Comparison of ENCODE assay signal across 15 cellular contexts in genomic region chr16:89475144-89475543, GRCh38. TPM values are rescaled to one million over a fixed set of nuclear protein-coding genes. Genes with fewer than 3 reads are reported as not detected.
A peak's percentile ranks its signal among the peaks of the same experiment; 100 is the strongest.
DNase-seq lines count a peak whose midpoint lies in the region; ATAC-seq and TF ChIP-seq lines count a peak whose summit lies in the region.
"Had no signal": no experiment of that assay in that cellular context is flagged by ENCODE, and none has a peak within 500 bp of the region (broad histone marks: within the 10 kb centered on the region; RNA-seq: fewer than 3 reads in every experiment).

No MANE protein-coding gene starts in this region.

- WGBS in heart right ventricle, 2 donors: 78 to 82% methylated on average over 5 of the region's 5 CpGs

- peak overlapping the region; percentile 71 for H3K27ac Mint-ChIP-seq in CD4-positive, alpha-beta T cell
- H3K27ac Mint-ChIP-seq in brain: peak overlapping the region in 3 of 5 experiments; percentile 24 to 88 (median 49)
- H3K27ac Mint-ChIP-seq in naive thymus-derived CD4-positive, alpha-beta T cell: peak overlapping the region in 5 of 9 donors; percentile 32 to 88 (median 81)

- H3K36me3 ChIP-seq in HCT116 (ENCODE audit: control insufficient read depth in 1 of 2, insufficient read depth in 2 of 2, low read length in 2 of 2): no peaks in the 10 kb centered on the region
- H3K36me3 ChIP-seq in naive thymus-derived CD4-positive, alpha-beta T cell (ENCODE audit: control insufficient read depth in 2 of 3, insufficient read depth in 3 of 3, low read length in 3 of 3): no peaks in the 10 kb centered on the region
- no peaks in the 10 kb centered on the region for H3K36me3 ChIP-seq in heart right ventricle

- H3K4me2 ChIP-seq in HCT116 (ENCODE audit: low read length): peak overlapping the region; percentile 11; the same call in 1 of the 2 replicates

- CTCF ChIA-PET in CD4-positive, alpha-beta T cell (lab: Charles Lee): interaction anchor here (1.0 to 1.9 kb wide), 2 partner anchors 9 to 14 kb away, joined by 3 to 9 read pairs; no protein-coding TSS in a partner anchor
- CTCF ChIA-PET in HCT116 (lab: Charles Lee): no interaction called here
- CTCF ChIA-PET in naive thymus-derived CD4-positive, alpha-beta T cell (lab: Charles Lee): interaction anchor here (0.7 to 1.6 kb wide), 2 partner anchors 9 to 130 kb away, joined by 3 to 4 read pairs; no protein-coding TSS in a partner anchor

- ATAC-seq in CD4-positive, alpha-beta T cell (ENCODE audit: poor library complexity): no peak
- ATAC-seq in HCT116 (no peak), heart right ventricle (no peak)
- ATAC-seq in naive thymus-derived CD4-positive, alpha-beta T cell: no peak
- ATAC-seq: CD8-positive, alpha-beta T cell; WTC11 had no signal

- intact Hi-C loops in CD4-positive, alpha-beta T cell (cut with DNase I, micrococcal nuclease): no loop called here
- intact Hi-C loops in HCT116 (cut with micrococcal nuclease): no loop called here
- intact Hi-C loops in naive thymus-derived CD4-positive, alpha-beta T cell (cut with micrococcal nuclease): no loop called here
- intact Hi-C loops in heart right ventricle (cut with DNase I): no loop called here

- peaks cover 61 to 82% of the 10 kb centered on the region in 2 experiments for H3K4me1 ChIP-seq in HCT116 (ENCODE audit: control insufficient read depth in 1 of 2, insufficient read depth in 2 of 2, low read length in 2 of 2)
- H3K4me1 ChIP-seq in naive thymus-derived CD4-positive, alpha-beta T cell (ENCODE audit: control insufficient read depth in 2 of 2, insufficient read depth in 2 of 2, low read length in 2 of 2): peaks cover 82 to 84% of the 10 kb centered on the region in 2 donors
- H3K4me1 ChIP-seq in heart right ventricle: peaks cover 21 to 99% (median 74%) of the 10 kb centered on the region in 9 donors

- no peak overlapping the region for H2AFZ ChIP-seq in HCT116 (ENCODE audit: low read depth, low read length, poor library complexity, severe bottlenecking)

- no peaks in the 10 kb centered on the region for H3K9me2 ChIP-seq in HCT116 (ENCODE audit: insufficient read depth)

- H3K36me3 Mint-ChIP-seq in CD4-positive, alpha-beta T cell (ENCODE audit: low read depth): peaks cover 17% of the 10 kb centered on the region
- peaks cover 13% of the 10 kb centered on the region for H3K36me3 Mint-ChIP-seq in brain
- H3K36me3 Mint-ChIP-seq in naive thymus-derived CD4-positive, alpha-beta T cell: peaks cover 0 to 15% (median 7%) of the 10 kb centered on the region in 5 donors
- H3K36me3 Mint-ChIP-seq: WTC11 had no signal

- BruUV-seq in HCT116 (replicated peaks; lab: Mats Ljungman, UMichigan): TSS peak; percentile 4

- peak overlapping the region; percentile 36 for H3K4me3 Mint-ChIP-seq in CD4-positive, alpha-beta T cell
- H3K4me3 Mint-ChIP-seq in brain: peak overlapping the region in 2 of 5 experiments; percentile 8 to 44
- peak overlapping the region in 9 of 10 donors; percentile 25 to 95 (median 76) for H3K4me3 Mint-ChIP-seq in naive thymus-derived CD4-positive, alpha-beta T cell
- H3K4me3 Mint-ChIP-seq: neural crest cell, WTC11 had no signal

- RAD21 ChIA-PET in HCT116 (lab: Charles Lee; ENCODE audit: low non-redundant PET in 1 of 2, low total read pairs in 2 of 2, uncharacterized antibody in 2 of 2, unreplicated experiment in 2 of 2): no interaction called here

- TF ChIP-seq POLR2A in HCT116 (IDR thresholded peaks at IDR 0.05; ENCODE audit: borderline replicate concordance, extremely low read depth, insufficient read depth, insufficient read length): no peak

- POLR2A ChIA-PET in CD4-positive, alpha-beta T cell (lab: Charles Lee): interaction anchor here (1.8 to 2.1 kb wide), 3 partner anchors 9 to 33 kb away, joined by 8 to 11 read pairs (median 9); partner anchors contain the start of gene SPG7
- POLR2A ChIA-PET in HCT116 (lab: Charles Lee): no interaction called here
- POLR2A ChIA-PET in naive thymus-derived CD4-positive, alpha-beta T cell (lab: Charles Lee): interaction anchor here (0.8 to 2.5 kb wide), 5 partner anchors 8 to 49 kb away, joined by 3 to 12 read pairs (median 5); no protein-coding TSS in a partner anchor

- 0 out of 2 replicates have a peak overlapping the region, but pooled peaks have one; percentile 3 for H3K9ac ChIP-seq in HCT116 (ENCODE audit: low read length)

- no peaks in the 10 kb centered on the region for H3K9me3 ChIP-seq in CD4-positive, alpha-beta T cell (ENCODE audit: control insufficient read depth, low read length)
- no peaks in the 10 kb centered on the region for H3K9me3 ChIP-seq in HCT116 (ENCODE audit: control insufficient read depth in 1 of 2, insufficient read depth in 1 of 2, low read depth in 1 of 2, low read length in 2 of 2)
- H3K9me3 ChIP-seq in naive thymus-derived CD4-positive, alpha-beta T cell (ENCODE audit: control insufficient read depth in 2 of 3, low read length in 3 of 3): no peaks in the 10 kb centered on the region
- no peaks in the 10 kb centered on the region for H3K9me3 ChIP-seq in heart right ventricle

- no peak overlapping the region for H3K27ac ChIP-seq in CD4-positive, alpha-beta T cell (ENCODE audit: low read depth, low read length)
- H3K27ac ChIP-seq in HCT116 (ENCODE audit: low read depth, low read length) (no peak overlapping the region), heart right ventricle (no peak overlapping the region)
- H3K27ac ChIP-seq in naive thymus-derived CD4-positive, alpha-beta T cell (ENCODE audit: low read depth, low read length): peak overlapping the region; percentile 37

- H4K20me1 ChIP-seq in HCT116 (ENCODE audit: insufficient read depth): peaks cover 77% of the 10 kb centered on the region; the same call in 1 of the 2 replicates

- DNase-seq in CD4-positive, alpha-beta T cell: no peak
- no peak for DNase-seq in HCT116 (ENCODE audit: low read depth, low spot score)
- no peak for DNase-seq in naive thymus-derived CD4-positive, alpha-beta T cell
- no peak for DNase-seq in SK-N-DZ (ENCODE audit: low spot score)
- DNase-seq in heart right ventricle: no peak
- DNase-seq in NCI-H510A treated with DMSO at 0.1 percent for 48 hours (lab: John Stamatoyannopoulos, UW): no peak
- DNase-seq: activated naive CD4-positive, alpha-beta T cell treated with Interleukin-2 at 50 U/mL for 16 hours; CD8-positive, alpha-beta T cell; NCI-H1930; NCI-H82; stimulated activated CD4-positive, alpha-beta T cell treated with anti-CD3 and anti-CD28 coated beads, Interleukin-15, amount 100 ng/mL, for 24 hours; substantia nigra had no signal

- H3K79me2 ChIP-seq in HCT116 (ENCODE audit: insufficient read depth, low read length): peaks cover 100% of the 10 kb centered on the region

- TF ChIP-seq CTCF in CD4-positive, alpha-beta T cell (IDR thresholded peaks at IDR 0.05): no peak
- TF ChIP-seq CTCF in HCT116 (IDR thresholded peaks at IDR 0.05 in 2 of 3, conservative IDR thresholded peaks at IDR 0.05 in 1 of 3; ENCODE audit: borderline replicate concordance in 1 of 3, insufficient read depth in 1 of 3, low read depth in 2 of 3, low read length in 2 of 3) (no peak), brain (conservative IDR thresholded peaks at IDR 0.05) (no peak), heart right ventricle (IDR thresholded peaks at IDR 0.05) (no peak)

- H3K27me3 ChIP-seq in CD4-positive, alpha-beta T cell (ENCODE audit: control insufficient read depth, insufficient read depth, low read length): no peaks in the 10 kb centered on the region
- no peaks in the 10 kb centered on the region for H3K27me3 ChIP-seq in HCT116 (ENCODE audit: insufficient read depth, low read length)
- no peaks in the 10 kb centered on the region for H3K27me3 ChIP-seq in naive thymus-derived CD4-positive, alpha-beta T cell (ENCODE audit: control insufficient read depth in 2 of 2, insufficient read depth in 2 of 2, low read length in 2 of 2)
- H3K27me3 ChIP-seq in heart right ventricle: no peaks in the 10 kb centered on the region

- H3K9me3 Mint-ChIP-seq in CD4-positive, alpha-beta T cell: peaks cover 2% of the 10 kb centered on the region
- H3K9me3 Mint-ChIP-seq in brain: peaks cover 0 to 6% (median under 1%) of the 10 kb centered on the region in 5 experiments
- H3K9me3 Mint-ChIP-seq in naive thymus-derived CD4-positive, alpha-beta T cell: peaks cover 0 to 4% (median 0%) of the 10 kb centered on the region in 11 donors
- H3K9me3 Mint-ChIP-seq: neural crest cell had no signal

- no peak for TF ChIP-seq RAD21 in HCT116 (IDR thresholded peaks at IDR 0.05; ENCODE audit: low read depth)

- peaks cover 87% of the 10 kb centered on the region for H3K4me1 Mint-ChIP-seq in CD4-positive, alpha-beta T cell (ENCODE audit: low read depth)
- H3K4me1 Mint-ChIP-seq in brain: peaks cover 87% of the 10 kb centered on the region
- H3K4me1 Mint-ChIP-seq in naive thymus-derived CD4-positive, alpha-beta T cell: peaks cover 74 to 96% (median 86%) of the 10 kb centered on the region in 7 donors

- no peaks in the 10 kb centered on the region for H3K27me3 Mint-ChIP-seq in CD4-positive, alpha-beta T cell
- no peaks in the 10 kb centered on the region for H3K27me3 Mint-ChIP-seq in brain
- H3K27me3 Mint-ChIP-seq in naive thymus-derived CD4-positive, alpha-beta T cell: no peaks in the 10 kb centered on the region

- no peak overlapping the region for H3K4me3 ChIP-seq in HCT116 (replicated peaks in 1 of 2; ENCODE audit: low read depth in 1 of 2, low read length in 2 of 2)
- H3K4me3 ChIP-seq in naive thymus-derived CD4-positive, alpha-beta T cell (ENCODE audit: low read length): no peak overlapping the region
- H3K4me3 ChIP-seq in heart right ventricle: no peak overlapping the region

TF ChIP-seq in HCT116, 20 proteins besides CTCF, POLR2A, EP300 and RAD21 (continues in another document):
- TF ChIP-seq POLR2AphosphoS5 (IDR thresholded peaks at IDR 0.05; ENCODE audit: low read depth, low read length): no peak

RNA-seq across cellular contexts. Expression of gene ANKRD11, which starts 15.2 kb away (rescaled TPM):
- 100 to 1,000 TPM; 200 to 211 TPM for total RNA-seq in CD4-positive, alpha-beta T cell
- total RNA-seq in HCT116 (2021; ENCODE audit: unreplicated experiment): 266 TPM
- 192 and 225 TPM in 2 replicates for polyA plus RNA-seq in HCT116 (2012)
- polyA plus RNA-seq in brain (ENCODE audit: insufficient read depth, low read depth, low replicate concordance): 53.2 TPM
- 100 to 1,000 TPM; 178 to 254 (median 240) TPM for total RNA-seq in naive thymus-derived CD4-positive, alpha-beta T cell
- 10 to 100 TPM in 1 of 2 donors, 1 to 10 TPM in 1; 8.7 to 28.4 TPM for polyA plus RNA-seq in naive thymus-derived CD4-positive, alpha-beta T cell
- 47.7 and 51.2 TPM in 2 replicates for polyA plus RNA-seq in SK-N-DZ (2014; cell fraction: cytosol; rRNA removed)
- polyA plus RNA-seq in SK-N-DZ (2014; cell fraction: nucleus; rRNA removed): 95.8 and 176 TPM in 2 replicates
- 10 to 100 TPM; 55.9 to 93.6 (median 67.4) TPM for total RNA-seq in heart right ventricle
- polyA plus RNA-seq in heart right ventricle: 10 to 100 TPM; 47.7 to 65.5 TPM

RNA-seq across cellular contexts. Expression of gene SPG7, which starts 33.1 kb away (rescaled TPM):
- total RNA-seq in CD4-positive, alpha-beta T cell: 100 to 1,000 TPM; 163 to 167 TPM
- total RNA-seq in HCT116 (2021; ENCODE audit: unreplicated experiment) (116 TPM), heart right ventricle (100 to 1,000 TPM in 5 of 10 donors, 10 to 100 TPM in 5; 85.4 to 145 (median 101) TPM)
- 79.4 and 81.2 TPM in 2 replicates for polyA plus RNA-seq in HCT116 (2012)
- polyA plus RNA-seq in brain (ENCODE audit: insufficient read depth, low read depth, low replicate concordance) (54.6 TPM), heart right ventricle (100 to 1,000 TPM in 1 of 2 donors, 10 to 100 TPM in 1; 69.8 to 116 TPM)
- total RNA-seq in naive thymus-derived CD4-positive, alpha-beta T cell: 100 to 1,000 TPM; 129 to 181 (median 170) TPM
- 10 to 100 TPM; 48.6 to 56.6 TPM for polyA plus RNA-seq in naive thymus-derived CD4-positive, alpha-beta T cell
- polyA plus RNA-seq in SK-N-DZ (2014; cell fraction: cytosol; rRNA removed): 297 and 335 TPM in 2 replicates
- polyA plus RNA-seq in SK-N-DZ (2014; cell fraction: nucleus; rRNA removed): 713 and 807 TPM in 2 replicates
